ENCODE assay signal across 8 cellular contexts in the genomic region with DNA sequence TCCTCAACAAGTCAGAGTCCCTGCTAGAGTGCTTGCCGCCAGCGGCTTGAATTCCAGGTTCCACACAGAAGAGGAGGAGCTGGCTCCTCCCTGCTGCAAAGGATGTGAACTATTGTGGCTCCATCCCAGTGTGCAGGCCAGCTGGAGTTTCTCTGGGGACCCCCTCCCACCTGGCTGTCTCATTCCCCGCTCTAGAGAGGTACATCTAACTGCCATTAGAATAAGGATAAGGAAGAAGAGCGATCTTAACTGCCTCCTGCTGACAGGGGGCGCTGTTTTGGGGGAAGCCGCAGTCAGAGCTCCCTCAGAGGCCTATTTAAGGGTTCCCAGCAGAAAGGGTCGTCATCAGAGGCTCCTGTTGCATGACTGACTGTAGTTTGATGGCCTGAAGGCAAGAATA. TPM values are rescaled to one million over a fixed set of nuclear protein-coding genes. Genes with fewer than 3 reads are reported as not detected.
DNase-seq lines count a peak whose midpoint lies in the region; ATAC-seq and TF ChIP-seq lines count a peak whose summit lies in the region.

No MANE protein-coding gene starts in this region.

- CTCF ChIA-PET in activated CD4-positive, alpha-beta T cell treated with anti-CD3 and anti-CD28 coated beads for 36 hours (lab: Charles Lee), result interaction anchor here (0.6 to 1.9 kb wide), 5 partner anchors 18 to 166 kb away, joined by 3 to 5 read pairs (median 3); no protein-coding TSS in a partner anchor
- CTCF ChIA-PET in activated CD4-positive, alpha-beta T cell treated with anti-CD3 and anti-CD28 coated beads, Interleukin-2, amount 10 ng/mL, durations not matched to agents 7 days and 5 days (lab: Charles Lee), result no interaction called here

- POLR2A ChIA-PET in activated CD4-positive, alpha-beta T cell treated with anti-CD3 and anti-CD28 coated beads for 36 hours (lab: Charles Lee), result no interaction called here
- POLR2A ChIA-PET in activated CD4-positive, alpha-beta T cell treated with anti-CD3 and anti-CD28 coated beads, Interleukin-2, amount 10 ng/mL, durations not matched to agents 7 days and 5 days (lab: Charles Lee), result no interaction called here

- H3K9me3 Mint-ChIP-seq in activated CD4-positive, alpha-beta T cell treated with anti-CD3 and anti-CD28 coated beads for 36 hours (ENCODE audit: low read depth), result no peaks in the 10 kb centered on the region
- no peaks in the 10 kb centered on the region for H3K9me3 Mint-ChIP-seq in activated CD4-positive, alpha-beta T cell treated with anti-CD3 and anti-CD28 coated beads, Interleukin-2, amount 10 ng/mL, durations not matched to agents 7 days and 5 days

- TF ChIP-seq POLR2A in NB4 (IDR thresholded peaks at IDR 0.05; ENCODE audit: extremely low read depth, insufficient read length), result no peak

- no peaks in the 10 kb centered on the region for H3K36me3 Mint-ChIP-seq in activated CD4-positive, alpha-beta T cell treated with anti-CD3 and anti-CD28 coated beads for 36 hours (ENCODE audit: low read depth)
- no peaks in the 10 kb centered on the region for H3K36me3 Mint-ChIP-seq in activated CD4-positive, alpha-beta T cell treated with anti-CD3 and anti-CD28 coated beads, Interleukin-2, amount 10 ng/mL, durations not matched to agents 7 days and 5 days (ENCODE audit: low read depth)

- no peak overlapping the region for H3K27ac Mint-ChIP-seq in activated CD4-positive, alpha-beta T cell treated with anti-CD3 and anti-CD28 coated beads for 36 hours
- no peak overlapping the region for H3K27ac Mint-ChIP-seq in activated CD4-positive, alpha-beta T cell treated with anti-CD3 and anti-CD28 coated beads, Interleukin-2, amount 10 ng/mL, durations not matched to agents 7 days and 5 days

- H3K4me3 Mint-ChIP-seq in activated CD4-positive, alpha-beta T cell treated with anti-CD3 and anti-CD28 coated beads for 36 hours, result no peak overlapping the region
- H3K4me3 Mint-ChIP-seq in activated CD4-positive, alpha-beta T cell treated with anti-CD3 and anti-CD28 coated beads, Interleukin-2, amount 10 ng/mL, durations not matched to agents 7 days and 5 days, result no peak overlapping the region

- H3K4me3 ChIP-seq in NB4 (ENCODE audit: low read depth, low read length), result no peak overlapping the region

- ATAC-seq in activated CD4-positive, alpha-beta T cell treated with anti-CD3 and anti-CD28 coated beads for 36 hours, result peak; percentile 36
- no peak for ATAC-seq in HG02623 (IDR thresholded peaks at IDR 0.05; ENCODE audit: unreplicated experiment)

- intact Hi-C loops in activated CD4-positive, alpha-beta T cell treated with anti-CD3 and anti-CD28 coated beads for 36 hours (cut with DNase I, micrococcal nuclease), result loop anchor here in 1 of 2 experiments (2.0 to 10.0 kb wide), 2 partner anchors 189 to 763 kb away; no protein-coding TSS in a partner anchor

- H3K4me1 Mint-ChIP-seq in activated CD4-positive, alpha-beta T cell treated with anti-CD3 and anti-CD28 coated beads for 36 hours, result peaks cover 8% of the 10 kb centered on the region
- no peaks in the 10 kb centered on the region for H3K4me1 Mint-ChIP-seq in activated CD4-positive, alpha-beta T cell treated with anti-CD3 and anti-CD28 coated beads, Interleukin-2, amount 10 ng/mL, durations not matched to agents 7 days and 5 days

- peak; percentile 73 for TF ChIP-seq CTCF in NB4 (IDR thresholded peaks at IDR 0.05; ENCODE audit: low read depth, low read length)

- peak; percentile 63 for DNase-seq in activated CD4-positive, alpha-beta T cell treated with anti-CD3 and anti-CD28 coated beads for 36 hours
- DNase-seq in activated CD4-positive, alpha-beta T cell treated with anti-CD3 and anti-CD28 coated beads, Interleukin-2, amount 10 ng/mL, durations not matched to agents 7 days and 5 days, result no peak
- DNase-seq in NB4 (ENCODE audit: low read depth) (peak; percentile 48), ecto neural progenitor cell (ENCODE audit: low spot score) (peak; percentile 77), NCI-H1436 (lab: John Stamatoyannopoulos, UW) (no peak), DMS114 treated with DMSO at 0.1 percent for 48 hours (lab: John Stamatoyannopoulos, UW; ENCODE audit: unreplicated experiment) (no peak)
- peak in 2 of 3 donors; percentile 17 to 19 for DNase-seq in stimulated activated CD4-positive, alpha-beta T cell treated with anti-CD3 and anti-CD28 coated beads, Interleukin-12 subunit alpha, Interleukin-12 subunit beta, amount 100 ng/mL, for 48 hours (ENCODE audit: low read depth in 2 of 3, low spot score in 1 of 3)

- peaks cover 20% of the 10 kb centered on the region for H3K27me3 Mint-ChIP-seq in activated CD4-positive, alpha-beta T cell treated with anti-CD3 and anti-CD28 coated beads for 36 hours
- H3K27me3 Mint-ChIP-seq in activated CD4-positive, alpha-beta T cell treated with anti-CD3 and anti-CD28 coated beads, Interleukin-2, amount 10 ng/mL, durations not matched to agents 7 days and 5 days, result peaks cover 8% of the 10 kb centered on the region

RNA-seq across cellular contexts. Expression of a gene that starts 40.8 kb away (rescaled TPM):
- not detected for total RNA-seq in activated CD4-positive, alpha-beta T cell treated with anti-CD3 and anti-CD28 coated beads for 36 hours
- not detected for total RNA-seq in activated CD4-positive, alpha-beta T cell treated with anti-CD3 and anti-CD28 coated beads, Interleukin-2, amount 10 ng/mL, durations not matched to agents 7 days and 5 days

Comparison
In these comparisons a context has a peak if more than half of its experiments do, and no peak if none do; other contexts are left out.
1. DNase-seq: peak in activated CD4-positive, alpha-beta T cell treated with anti-CD3 and anti-CD28 coated beads for 36 hours (single experiment), NB4 (single experiment), ecto neural progenitor cell (single experiment) and stimulated activated CD4-positive, alpha-beta T cell treated with anti-CD3 and anti-CD28 coated beads, Interleukin-12 subunit alpha, Interleukin-12 subunit beta, amount 100 ng/mL, for 48 hours (2 of 3); none in activated CD4-positive, alpha-beta T cell treated with anti-CD3 and anti-CD28 coated beads, Interleukin-2, amount 10 ng/mL, durations not matched to agents 7 days and 5 days (single experiment), NCI-H1436 (single experiment) and DMS114 treated with DMSO at 0.1 percent for 48 hours (single experiment).